8 cellular contexts compared by ENCODE assay signal in genomic region chr7:158975526-158976467, GRCh38.
DNase-seq lines count a peak whose midpoint lies in the region.

No MANE protein-coding gene starts in this region.

- DNase-seq in NCI-H1092 treated with DMSO at 0.1 percent for 48 hours (lab: John Stamatoyannopoulos, UW) (peak; percentile 12), NCI-H1092 (lab: John Stamatoyannopoulos, UW) (no peak), NCI-H2107 treated with DMSO at 0.1 percent for 48 hours (lab: John Stamatoyannopoulos, UW; ENCODE audit: unreplicated experiment) (peak; percentile 76), DMS114 treated with DMSO at 0.1 percent for 48 hours (lab: John Stamatoyannopoulos, UW; ENCODE audit: unreplicated experiment) (no peak), NCI-H226 (no peak), NCI-H2196 treated with DMSO at 0.1 percent for 48 hours (lab: John Stamatoyannopoulos, UW; ENCODE audit: unreplicated experiment) (no peak)
- DNase-seq in activated T-cell treated with anti-CD3 and anti-CD28 coated beads, Interleukin-2, amount 50 U/mL, for 48 hours, result peak; percentile 51 to 69
- peak; percentile 16 for DNase-seq in stimulated activated CD4-positive, alpha-beta T cell treated with anti-CD3 and anti-CD28 coated beads, Interleukin-2, amount 100 ng/mL, for 4 hours (ENCODE audit: low read depth)

Comparison
In these comparisons a context has a peak if more than half of its experiments do, and no peak if none do; other contexts are left out.
1. DNase-seq: peak in NCI-H1092 treated with DMSO at 0.1 percent for 48 hours (single experiment), NCI-H2107 treated with DMSO at 0.1 percent for 48 hours (single experiment), activated T-cell treated with anti-CD3 and anti-CD28 coated beads, Interleukin-2, amount 50 U/mL, for 48 hours (2 of 2) and stimulated activated CD4-positive, alpha-beta T cell treated with anti-CD3 and anti-CD28 coated beads, Interleukin-2, amount 100 ng/mL, for 4 hours (single experiment); none in NCI-H1092 (single experiment), DMS114 treated with DMSO at 0.1 percent for 48 hours (single experiment), NCI-H226 (single experiment) and NCI-H2196 treated with DMSO at 0.1 percent for 48 hours (single experiment).